Comparison of ENCODE assay signal across 22 cellular contexts in genomic region chr2:181170256-181170655, GRCh38.
DNase-seq lines count a peak whose midpoint lies in the region; ATAC-seq and TF ChIP-seq lines count a peak whose summit lies in the region.
"Had no signal": no experiment of that assay in that cellular context is flagged by ENCODE, and none has a peak within 500 bp of the region (broad histone marks: within the 10 kb centered on the region; RNA-seq: fewer than 3 reads in every experiment).

No MANE protein-coding gene starts in this region.

- ATAC-seq in activated T-cell treated with anti-CD3 and anti-CD28 coated beads, Interleukin-2, amount 50 U/mL, for 4 hours: no peak
- peak; percentile 70 for ATAC-seq in GM21723 (IDR thresholded peaks at IDR 0.05; ENCODE audit: unreplicated experiment)
- ATAC-seq in GM21576 (IDR thresholded peaks at IDR 0.05; ENCODE audit: unreplicated experiment): no peak
- ATAC-seq: heart left ventricle, left ventricle myocardium superior, right lobe of liver had no signal

- H3K4me3 Mint-ChIP-seq in activated T-cell treated with anti-CD3 and anti-CD28 coated beads, Interleukin-2, amount 50 U/mL, for 4 hours: peak overlapping the region; percentile 5
- peak overlapping the region; percentile 21 for H3K4me3 Mint-ChIP-seq in activated CD4-positive, alpha-beta memory T cell treated with anti-CD3 and anti-CD28 coated beads, Interleukin-2, amount 10 ng/mL, durations not matched to agents 7 days and 5 days

- H3K9me3 ChIP-seq in parathyroid adenoma (ENCODE audit: control insufficient read depth, low read length): no peaks in the 10 kb centered on the region
- H3K9me3 ChIP-seq: heart left ventricle, right lobe of liver, SJCRH30, thoracic aorta had no signal

- peaks cover 39% of the 10 kb centered on the region for H3K4me1 Mint-ChIP-seq in activated T-cell treated with anti-CD3 and anti-CD28 coated beads, Interleukin-2, amount 50 U/mL, for 4 hours (ENCODE audit: low read depth)
- H3K4me1 Mint-ChIP-seq in activated CD4-positive, alpha-beta memory T cell treated with anti-CD3 and anti-CD28 coated beads, Interleukin-2, amount 10 ng/mL, durations not matched to agents 7 days and 5 days: peaks cover 70% of the 10 kb centered on the region

- H3K79me2 ChIP-seq in parathyroid adenoma: no peaks in the 10 kb centered on the region

- no peak for TF ChIP-seq CTCF in parathyroid adenoma (IDR thresholded peaks at IDR 0.05)

- H3K27ac ChIP-seq in parathyroid adenoma: no peak overlapping the region
- H3K27ac ChIP-seq: coronary artery, right lobe of liver, SJCRH30, thoracic aorta had no signal

- H3K4me1 ChIP-seq in parathyroid adenoma: peaks cover 7% of the 10 kb centered on the region
- H3K4me1 ChIP-seq: right lobe of liver had no signal

- H3K36me3 ChIP-seq in parathyroid adenoma (ENCODE audit: control insufficient read depth, insufficient read depth, low read length): no peaks in the 10 kb centered on the region
- H3K36me3 ChIP-seq: heart left ventricle, right lobe of liver, SJCRH30, thoracic aorta had no signal

- H3K36me3 Mint-ChIP-seq in activated T-cell treated with anti-CD3 and anti-CD28 coated beads, Interleukin-2, amount 50 U/mL, for 4 hours (ENCODE audit: insufficient read depth): peaks cover 11% of the 10 kb centered on the region
- H3K36me3 Mint-ChIP-seq in activated CD4-positive, alpha-beta memory T cell treated with anti-CD3 and anti-CD28 coated beads, Interleukin-2, amount 10 ng/mL, durations not matched to agents 7 days and 5 days (ENCODE audit: low read depth): peaks cover 58% of the 10 kb centered on the region

- H2AFZ ChIP-seq in parathyroid adenoma: peak overlapping the region; percentile 7

- H3K27me3 ChIP-seq in parathyroid adenoma (ENCODE audit: control insufficient read depth, insufficient read depth, low read length): no peaks in the 10 kb centered on the region
- H3K27me3 ChIP-seq: heart left ventricle, right lobe of liver, SJCRH30 had no signal

- no peak overlapping the region for H3K4me2 ChIP-seq in parathyroid adenoma (ENCODE audit: low read length)

- no peak for DNase-seq in activated T-cell treated with anti-CD3 and anti-CD28 coated beads, Interleukin-2, amount 50 U/mL, for 4 hours
- no peak for DNase-seq in activated T-cell treated with anti-CD3 and anti-CD28 coated beads, Interleukin-2, amount 50 U/mL, for 48 hours
- DNase-seq in activated CD4-positive, alpha-beta memory T cell treated with anti-CD3 and anti-CD28 coated beads, Interleukin-2, amount 10 ng/mL, durations not matched to agents 7 days and 5 days: no peak
- no peak for DNase-seq in stimulated activated CD4-positive, alpha-beta T cell treated with anti-CD3 and anti-CD28 coated beads, Interleukin-1b, Interleukin-23, amount 100 ng/mL, for 48 hours
- no peak for DNase-seq in NOMO-1 treated with DMSO at 0.1 percent for 48 hours (lab: John Stamatoyannopoulos, UW; ENCODE audit: unreplicated experiment)
- DNase-seq: activated CD4-positive, CD25-positive, alpha-beta regulatory T cell; activated naive CD4-positive, alpha-beta T cell treated with anti-CD3 and anti-CD28 coated beads, Interleukin-2, amount 50 U/mL, for 16 hours; DND-41; heart left ventricle; left ventricle myocardium superior; NCI-H1417; NCI-H69; nucleus accumbens; OCI-M1; right lobe of liver; SJCRH30; stimulated activated CD4-positive, alpha-beta T cell treated with anti-CD3 and anti-CD28 coated beads, Interleukin-15, amount 100 ng/mL, for 24 hours had no signal

- peak overlapping the region; percentile 84 for H3K27ac Mint-ChIP-seq in activated CD4-positive, alpha-beta memory T cell treated with anti-CD3 and anti-CD28 coated beads, Interleukin-2, amount 10 ng/mL, durations not matched to agents 7 days and 5 days

- H3K9me3 Mint-ChIP-seq in activated T-cell treated with anti-CD3 and anti-CD28 coated beads, Interleukin-2, amount 50 U/mL, for 4 hours: peaks cover 18% of the 10 kb centered on the region
- H3K9me3 Mint-ChIP-seq in activated CD4-positive, alpha-beta memory T cell treated with anti-CD3 and anti-CD28 coated beads, Interleukin-2, amount 10 ng/mL, durations not matched to agents 7 days and 5 days: peaks cover 28% of the 10 kb centered on the region

- H3K9ac ChIP-seq in parathyroid adenoma: no peak overlapping the region

- H3K4me3 ChIP-seq in parathyroid adenoma (ENCODE audit: low read depth, low read length): no peak overlapping the region
- H3K4me3 ChIP-seq: coronary artery, heart left ventricle, right lobe of liver, SJCRH30, thoracic aorta had no signal

- CTCF ChIA-PET in activated CD4-positive, alpha-beta memory T cell treated with anti-CD3 and anti-CD28 coated beads, Interleukin-2, amount 10 ng/mL, durations not matched to agents 7 days and 5 days (lab: Charles Lee): interaction anchor here (0.7 to 0.9 kb wide), 2 partner anchors 45 to 288 kb away, joined by 3 read pairs; partner anchors contain the start of gene ITGA4

- H3K27me3 Mint-ChIP-seq in activated T-cell treated with anti-CD3 and anti-CD28 coated beads, Interleukin-2, amount 50 U/mL, for 4 hours (ENCODE audit: low read depth): no peaks in the 10 kb centered on the region
- no peaks in the 10 kb centered on the region for H3K27me3 Mint-ChIP-seq in activated CD4-positive, alpha-beta memory T cell treated with anti-CD3 and anti-CD28 coated beads, Interleukin-2, amount 10 ng/mL, durations not matched to agents 7 days and 5 days

- POLR2A ChIA-PET in activated CD4-positive, alpha-beta memory T cell treated with anti-CD3 and anti-CD28 coated beads, Interleukin-2, amount 10 ng/mL, durations not matched to agents 7 days and 5 days (lab: Charles Lee): interaction anchor here (1.0 to 1.7 kb wide), 6 partner anchors 25 to 287 kb away, joined by 3 to 9 read pairs (median 5); partner anchors contain the start of gene ITGA4
